ENCODE assay signal across 14 cellular contexts in genomic region chr1:85689788-85690404, GRCh38. TPM values are rescaled to one million over a fixed set of nuclear protein-coding genes. Genes with fewer than 3 reads are reported as not detected.
DNase-seq lines count a peak whose midpoint lies in the region; TF ChIP-seq lines count a peak whose summit lies in the region.
"Had no signal": no experiment of that assay in that cellular context is flagged by ENCODE, and none has a peak within 500 bp of the region (broad histone marks: within the 10 kb centered on the region; RNA-seq: fewer than 3 reads in every experiment).

No MANE protein-coding gene starts in this region.

- peak overlapping the region in 1 of 2 experiments; percentile 15; a peak in 1 of 4 replicates for H3K27ac ChIP-seq in SK-N-SH (ENCODE audit: low read depth in 2 of 2, low read length in 1 of 2)
- H3K27ac ChIP-seq in mammary epithelial cell (ENCODE audit: insufficient read depth, low read depth, low read length): no peak overlapping the region
- H3K27ac ChIP-seq: BLaER1, Peyer's patch had no signal

- H3K27ac Mint-ChIP-seq in HFFc6 (peak overlapping the region; percentile 65), progenitor cell of endocrine pancreas (peak overlapping the region; percentile 71)

- intact Hi-C loops in cardiac septum (cut with DNase I) (loop anchor here (5.0 to 10.0 kb wide), 2 partner anchors 108 to 185 kb away; partner anchors contain the start of gene CCN1), mammary epithelial cell (cut with micrococcal nuclease) (loop anchor here (10.0 kb wide), 1 partner anchor 285 kb away; no protein-coding TSS in a partner anchor)

- 74% methylated on average over 4 of the region's 4 CpGs for WGBS in SK-N-SH (ENCODE audit: low lambda C conversion rate)
- 98% methylated on average over 4 of the region's 4 CpGs for WGBS in mammary epithelial cell (ENCODE audit: low coverage, missing lambda C conversion rate)

- TF ChIP-seq CTCF in HFFc6 (IDR thresholded peaks at IDR 0.05): no peak
- no peak for TF ChIP-seq CTCF in SK-N-SH (IDR thresholded peaks at IDR 0.05)
- no peak for TF ChIP-seq CTCF in progenitor cell of endocrine pancreas (IDR thresholded peaks at IDR 0.05; ENCODE audit: unreplicated experiment)
- no peak for TF ChIP-seq CTCF in mammary epithelial cell (conservative IDR thresholded peaks at IDR 0.05 in 1 of 2, IDR thresholded peaks at IDR 0.05 in 1 of 2; ENCODE audit: extremely low read depth in 1 of 2, insufficient read depth in 1 of 2, low read depth in 1 of 2, low read length in 2 of 2)

- H3K4me3 ChIP-seq in SK-N-SH (ENCODE audit: low read depth in 2 of 2, low read length in 1 of 2) (no peak overlapping the region), mammary epithelial cell (replicated peaks in 1 of 3; ENCODE audit: insufficient read depth in 1 of 3, low read depth in 2 of 3, low read length in 3 of 3) (no peak overlapping the region)
- H3K4me3 ChIP-seq: BLaER1, Peyer's patch had no signal

- H3K27me3 Mint-ChIP-seq in HFFc6 (ENCODE audit: insufficient read depth) (no peaks in the 10 kb centered on the region), progenitor cell of endocrine pancreas (no peaks in the 10 kb centered on the region)
- H3K27me3 Mint-ChIP-seq: CD8-positive, alpha-beta memory T cell had no signal

- TF ChIP-seq RAD21 in SK-N-SH (IDR thresholded peaks at IDR 0.05; ENCODE audit: low read length): no peak

- peaks cover 14% of the 10 kb centered on the region for H3F3A ChIP-seq in SK-N-SH (replicated peaks; ENCODE audit: insufficient read depth)

- no peaks in the 10 kb centered on the region for H3K27me3 ChIP-seq in SK-N-SH (ENCODE audit: insufficient read depth)
- H3K27me3 ChIP-seq in mammary epithelial cell (ENCODE audit: insufficient read depth, low read length): no peaks in the 10 kb centered on the region
- H3K27me3 ChIP-seq: BLaER1, Peyer's patch had no signal

- CTCF ChIA-PET in SK-N-SH (lab: Yijun Ruan, JAX) (interaction anchor here (2.9 to 3.7 kb wide), 2 partner anchors 382 kb away, joined by 15 to 78 read pairs; no protein-coding TSS in a partner anchor), mammary epithelial cell (lab: Charles Lee; ENCODE audit: low non-redundant PET) (no interaction called here)

- H3K9me3 Mint-ChIP-seq in HFFc6 (no peaks in the 10 kb centered on the region), progenitor cell of endocrine pancreas (ENCODE audit: low read depth) (no peaks in the 10 kb centered on the region)
- H3K9me3 Mint-ChIP-seq: CD8-positive, alpha-beta memory T cell had no signal

- H3K9me3 ChIP-seq in SK-N-SH (no peaks in the 10 kb centered on the region), mammary epithelial cell (replicated peaks; ENCODE audit: insufficient read depth, low read length) (no peaks in the 10 kb centered on the region)
- H3K9me3 ChIP-seq: BLaER1, Peyer's patch had no signal

- H3K4me2 ChIP-seq in SK-N-SH (no peak overlapping the region), mammary epithelial cell (ENCODE audit: insufficient read depth, low read depth, low read length) (no peak overlapping the region)
- H3K4me2 ChIP-seq: BLaER1 had no signal

- H3K9ac ChIP-seq in SK-N-SH: no peak overlapping the region
- H3K9ac ChIP-seq in mammary epithelial cell (ENCODE audit: insufficient read depth, low read length): no peak overlapping the region
- H3K9ac ChIP-seq: BLaER1 had no signal

- H4K20me1 ChIP-seq in SK-N-SH (ENCODE audit: insufficient read depth) (no peaks in the 10 kb centered on the region), mammary epithelial cell (ENCODE audit: insufficient read depth, low read length) (no peaks in the 10 kb centered on the region)

- no peak for TF ChIP-seq EP300 in SK-N-SH (IDR thresholded peaks at IDR 0.05; ENCODE audit: borderline replicate concordance in 1 of 2, low read depth in 1 of 2, low read length in 1 of 2)

- H3K9me2 ChIP-seq in SK-N-SH: no peaks in the 10 kb centered on the region

- H3K36me3 ChIP-seq in SK-N-SH (replicated peaks in 1 of 2; ENCODE audit: control insufficient read depth in 1 of 2, insufficient read depth in 2 of 2, low read length in 1 of 2) (peaks cover 2 to 26% of the 10 kb centered on the region in 2 experiments), mammary epithelial cell (ENCODE audit: insufficient read depth, low read length) (peaks cover 9% of the 10 kb centered on the region)
- H3K36me3 ChIP-seq: Peyer's patch had no signal

- peaks cover 48% of the 10 kb centered on the region for H3K79me2 ChIP-seq in SK-N-SH (ENCODE audit: insufficient read depth)
- H3K79me2 ChIP-seq in mammary epithelial cell (ENCODE audit: insufficient read depth, low read length): peaks cover 42% of the 10 kb centered on the region

- DNase-seq in HFFc6 (no peak), SK-N-SH (peak; percentile 14), fibroblast of peridontal ligament (ENCODE audit: extremely low read depth) (peak; percentile 13), progenitor cell of endocrine pancreas (ENCODE audit: low spot score, unreplicated experiment) (no peak), occipital lobe (lab: John Stamatoyannopoulos, UW) (no peak), cardiac septum (ENCODE audit: low spot score) (no peak), mammary epithelial cell (no peak)
- DNase-seq: CD8-positive, alpha-beta memory T cell; KG1; NCI-H1417 treated with DMSO at 0.1 percent for 48 hours; NCI-H187 treated with DMSO at 0.1 percent for 48 hours; NCI-H446; Peyer's patch had no signal

- H3K4me1 ChIP-seq in SK-N-SH (ENCODE audit: control insufficient read depth in 1 of 2, insufficient read depth in 2 of 2, low read depth in 1 of 2, low read length in 1 of 2) (peaks cover 6% of the 10 kb centered on the region in 2 experiments; a peak in 2 of 4 replicates), mammary epithelial cell (ENCODE audit: insufficient read depth, low read length) (no peaks in the 10 kb centered on the region)
- H3K4me1 ChIP-seq: BLaER1, Peyer's patch had no signal

- H2AFZ ChIP-seq in SK-N-SH (ENCODE audit: low read depth) (no peak overlapping the region), mammary epithelial cell (ENCODE audit: low read depth, low read length) (no peak overlapping the region)

- in situ Hi-C loops in mammary epithelial cell (cut with MboI; ENCODE audit: low sequenced_read_pairs in 2 of 2): loop anchor here (10.0 to 25.0 kb wide), 2 partner anchors 203 to 365 kb away; no protein-coding TSS in a partner anchor

- POLR2A ChIA-PET in SK-N-SH (lab: Yijun Ruan, JAX): no interaction called here

- H3K4me3 Mint-ChIP-seq in HFFc6 (no peak overlapping the region; the same call in 1 of the 2 replicates), progenitor cell of endocrine pancreas (ENCODE audit: low read depth) (no peak overlapping the region)
- H3K4me3 Mint-ChIP-seq: CD8-positive, alpha-beta memory T cell had no signal

- H3K4me1 Mint-ChIP-seq in HFFc6 (ENCODE audit: low read depth) (peaks cover 51% of the 10 kb centered on the region), progenitor cell of endocrine pancreas (ENCODE audit: low read depth) (no peaks in the 10 kb centered on the region)

- no TSS peak for BruUV-seq in mammary epithelial cell (replicated peaks; lab: Mats Ljungman, UMichigan)

- dilution Hi-C loops in mammary epithelial cell (cut with HindIII; ENCODE audit: low sequenced_read_pairs): loop anchor here (25.0 kb wide), 1 partner anchor 378 kb away; no protein-coding TSS in a partner anchor

- 0 out of 2 replicates have a peak, but pooled peaks cover 3% of the 10 kb centered on the region for H3K36me3 Mint-ChIP-seq in HFFc6 (ENCODE audit: low read depth)
- peaks cover 7% of the 10 kb centered on the region for H3K36me3 Mint-ChIP-seq in progenitor cell of endocrine pancreas (ENCODE audit: insufficient read depth)

TF ChIP-seq in SK-N-SH, 30 proteins besides CTCF, POLR2A, EP300 and RAD21:
- no peak for TF ChIP-seq RXRA (IDR thresholded peaks at IDR 0.05; ENCODE audit: borderline replicate concordance, low read depth)
- peak; percentile 75 for TF ChIP-seq TCF12 (IDR thresholded peaks at IDR 0.05)
- TF ChIP-seq RCOR1 (IDR thresholded peaks at IDR 0.05; ENCODE audit: low read length): no peak

RNA-seq across cellular contexts. Expression of gene ZNHIT6, which starts 18.3 kb away (rescaled TPM):
- 10 to 100 TPM; 21.5 to 25.9 (median 23.6) TPM for total RNA-seq in HFFc6 (2021; fragmentation: NEBNext Ultra II Directional; extraction: Animal tissue kit (Norgen Biotek cat#: 25700))
- polyA plus RNA-seq in SK-N-SH (2012; rRNA removed) (7.7 and 10.1 TPM in 2 replicates), mammary epithelial cell (5.3 TPM)
- 11.5 and 16.9 TPM in 2 replicates for polyA plus RNA-seq in SK-N-SH (2012; cell fraction: cytosol; rRNA removed)
- polyA plus RNA-seq in SK-N-SH (2012; cell fraction: nucleus; rRNA removed): 4.1 and 9.0 TPM in 2 replicates
- total RNA-seq in progenitor cell of endocrine pancreas (17.4 and 18.8 TPM in 2 replicates), occipital lobe (12.8 TPM), cardiac septum (13.3 TPM), mammary epithelial cell (10 to 100 TPM in 1 of 2 donors, 1 to 10 TPM in 1; 8.5 to 22.5 TPM)
- polyA minus RNA-seq in mammary epithelial cell: 13.0 TPM

Comparison
In these comparisons a context has a peak if more than half of its experiments do, and no peak if none do; other contexts are left out.
1. DNase-seq: peak in SK-N-SH (single experiment) and fibroblast of peridontal ligament (single experiment); none in HFFc6 (single experiment), progenitor cell of endocrine pancreas (single experiment), occipital lobe (single experiment), cardiac septum (single experiment) and mammary epithelial cell (single experiment).